In genomic region chr1:32501865-32502264, GRCh38 we compare ENCODE assay signal across 2 cellular contexts.
TF ChIP-seq lines count a peak whose summit lies in the region.

No MANE protein-coding gene starts in this region.

TF ChIP-seq in liver, 16 proteins besides CTCF, POLR2A, EP300 and RAD21 (continued from another document):
- peak; percentile 71 for TF ChIP-seq NR2F2 (IDR thresholded peaks at IDR 0.05)
TF ChIP-seq in liver: peak in this region for 2.

TF ChIP-seq in HepG2, 621 proteins besides CTCF, POLR2A, EP300 and RAD21:
- TF ChIP-seq PHF5A (CRISPR knock-in tag; IDR thresholded peaks at IDR 0.05; ENCODE audit: low read depth, unreplicated experiment) (no peak), AFF4 (CRISPR knock-in tag; IDR thresholded peaks at IDR 0.05) (no peak), GLI4 (CRISPR knock-in tag; IDR thresholded peaks at IDR 0.05; ENCODE audit: borderline replicate concordance) (no peak), ZBTB38 (CRISPR knock-in tag; IDR thresholded peaks at IDR 0.05) (no peak), ZNF253 (CRISPR knock-in tag; IDR thresholded peaks at IDR 0.05; ENCODE audit: borderline replicate concordance) (no peak), HDAC2 (CRISPR knock-in tag; IDR thresholded peaks at IDR 0.05) (no peak), PHF8 (CRISPR knock-in tag; IDR thresholded peaks at IDR 0.05) (no peak)
- TF ChIP-seq, protein P1, sequence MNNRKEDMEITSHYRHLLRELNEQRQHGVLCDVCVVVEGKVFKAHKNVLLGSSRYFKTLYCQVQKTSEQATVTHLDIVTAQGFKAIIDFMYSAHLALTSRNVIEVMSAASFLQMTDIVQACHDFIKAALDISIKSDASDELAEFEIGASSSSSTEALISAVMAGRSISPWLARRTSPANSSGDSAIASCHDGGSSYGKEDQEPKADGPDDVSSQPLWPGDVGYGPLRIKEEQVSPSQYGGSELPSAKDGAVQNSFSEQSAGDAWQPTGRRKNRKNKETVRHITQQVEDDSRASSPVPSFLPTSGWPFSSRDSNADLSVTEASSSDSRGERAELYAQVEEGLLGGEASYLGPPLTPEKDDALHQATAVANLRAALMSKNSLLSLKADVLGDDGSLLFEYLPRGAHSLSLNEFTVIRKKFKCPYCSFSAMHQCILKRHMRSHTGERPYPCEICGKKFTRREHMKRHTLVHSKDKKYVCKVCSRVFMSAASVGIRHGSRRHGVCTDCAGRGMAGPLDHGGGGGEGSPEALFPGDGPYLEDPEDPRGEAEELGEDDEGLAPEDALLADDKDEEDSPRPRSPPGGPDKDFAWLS (CRISPR knock-in tag; IDR thresholded peaks at IDR 0.05; ENCODE audit: borderline replicate concordance) = no peak
- TF ChIP-seq, protein P2, sequence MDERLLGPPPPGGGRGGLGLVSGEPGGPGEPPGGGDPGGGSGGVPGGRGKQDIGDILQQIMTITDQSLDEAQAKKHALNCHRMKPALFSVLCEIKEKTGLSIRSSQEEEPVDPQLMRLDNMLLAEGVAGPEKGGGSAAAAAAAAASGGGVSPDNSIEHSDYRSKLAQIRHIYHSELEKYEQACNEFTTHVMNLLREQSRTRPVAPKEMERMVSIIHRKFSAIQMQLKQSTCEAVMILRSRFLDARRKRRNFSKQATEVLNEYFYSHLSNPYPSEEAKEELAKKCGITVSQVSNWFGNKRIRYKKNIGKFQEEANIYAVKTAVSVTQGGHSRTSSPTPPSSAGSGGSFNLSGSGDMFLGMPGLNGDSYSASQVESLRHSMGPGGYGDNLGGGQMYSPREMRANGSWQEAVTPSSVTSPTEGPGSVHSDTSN (CRISPR knock-in tag; IDR thresholded peaks at IDR 0.05) = no peak
